Comparison of ENCODE assay signal across 9 cellular contexts in the genomic region with DNA sequence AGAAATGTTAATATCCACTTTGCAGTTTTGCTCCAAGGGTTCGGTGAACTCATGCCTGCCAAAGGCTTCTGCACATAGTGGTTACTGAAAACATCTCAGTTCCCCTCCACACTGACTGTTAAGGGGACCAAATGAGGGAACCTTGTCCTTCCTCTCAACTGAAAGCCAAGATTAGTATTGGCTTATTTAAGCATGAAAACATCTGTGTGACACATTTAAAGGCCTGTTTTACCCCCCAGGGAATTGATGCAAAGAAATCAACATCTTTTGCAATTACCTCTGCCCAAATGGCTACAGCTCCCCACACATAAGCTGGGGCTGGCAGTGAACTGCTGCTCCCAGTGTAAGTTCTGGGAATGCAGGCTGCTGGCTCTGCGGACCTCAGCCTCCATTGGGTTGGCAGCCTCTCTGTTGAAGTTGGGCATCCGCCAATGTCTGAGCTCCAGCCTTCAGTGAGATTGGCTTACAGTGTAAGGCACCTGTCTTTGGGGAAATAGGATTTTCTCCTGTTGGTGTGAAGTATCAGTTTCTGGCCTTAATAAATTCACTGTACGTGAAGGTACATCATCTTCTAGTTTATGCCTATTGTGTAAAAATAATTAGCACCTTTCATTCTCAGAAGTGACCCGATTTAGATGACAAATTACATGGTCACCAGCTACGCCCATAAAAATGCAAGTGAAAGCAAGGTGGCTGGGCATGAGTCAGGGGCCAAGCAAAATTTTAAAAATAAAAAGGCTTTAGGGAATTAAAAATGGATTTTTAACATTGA.
DNase-seq lines count a peak whose midpoint lies in the region; ATAC-seq and TF ChIP-seq lines count a peak whose summit lies in the region.
"Had no signal": no experiment of that assay in that cellular context is flagged by ENCODE, and none has a peak within 500 bp of the region (broad histone marks: within the 10 kb centered on the region; RNA-seq: fewer than 3 reads in every experiment).

No MANE protein-coding gene starts in this region.

- intact Hi-C loops in OCI-LY7 (cut with micrococcal nuclease; ENCODE audit: unreplicated experiment), result loop anchor here (1.0 to 5.0 kb wide), 8 partner anchors 28 to 571 kb away; no protein-coding TSS in a partner anchor

- H3K9me3 Mint-ChIP-seq in activated CD4-positive, alpha-beta memory T cell treated with anti-CD3 and anti-CD28 coated beads, Interleukin-2, amount 10 ng/mL, durations not matched to agents 7 days and 5 days, result no peaks in the 10 kb centered on the region

- H3K36me3 Mint-ChIP-seq in activated CD4-positive, alpha-beta memory T cell treated with anti-CD3 and anti-CD28 coated beads, Interleukin-2, amount 10 ng/mL, durations not matched to agents 7 days and 5 days (ENCODE audit: low read depth), result no peaks in the 10 kb centered on the region

- H3K27ac ChIP-seq in OCI-LY7 (ENCODE audit: low read depth, low read length, poor library complexity, severe bottlenecking), result peak overlapping the region; percentile 99
- H3K27ac ChIP-seq: skin epidermis had no signal

- no peaks in the 10 kb centered on the region for H3K27me3 Mint-ChIP-seq in activated CD4-positive, alpha-beta memory T cell treated with anti-CD3 and anti-CD28 coated beads, Interleukin-2, amount 10 ng/mL, durations not matched to agents 7 days and 5 days

- TF ChIP-seq CTCF in OCI-LY7 (conservative IDR thresholded peaks at IDR 0.05; ENCODE audit: low read length), result peak; percentile 45

- no peaks in the 10 kb centered on the region for H4K20me1 ChIP-seq in OCI-LY7 (ENCODE audit: insufficient read depth, low read length)

- ATAC-seq in GM18505 (IDR thresholded peaks at IDR 0.05; ENCODE audit: unreplicated experiment), result peak; percentile 69
- peak; percentile 60 for ATAC-seq in HG02763 (IDR thresholded peaks at IDR 0.05; ENCODE audit: unreplicated experiment)

- peak; percentile 99 for DNase-seq in OCI-LY7 (ENCODE audit: low spot score)
- DNase-seq in midbrain (lab: John Stamatoyannopoulos, UW), result peak; percentile 43
- no peak for DNase-seq in HCEC 1CT
- no peak for DNase-seq in NCI-H345 (lab: John Stamatoyannopoulos, UW)
- DNase-seq in H4 (ENCODE audit: low spot score), result no peak
- DNase-seq in activated CD4-positive, alpha-beta memory T cell treated with anti-CD3 and anti-CD28 coated beads, Interleukin-2, amount 10 ng/mL, durations not matched to agents 7 days and 5 days, result no peak

- H3K4me3 ChIP-seq in OCI-LY7 (ENCODE audit: low read depth, low read length, poor library complexity, severe bottlenecking), result peak overlapping the region; percentile 53
- H3K4me3 ChIP-seq: skin epidermis had no signal

- H3K9me2 ChIP-seq in OCI-LY7 (ENCODE audit: insufficient read depth, low read length), result no peaks in the 10 kb centered on the region

- CTCF ChIA-PET in OCI-LY7 (lab: Charles Lee; ENCODE audit: unreplicated experiment), result interaction anchor here (0.6 to 2.3 kb wide), 6 partner anchors 11 to 1751 kb away, joined by 3 to 6 read pairs (median 3); no protein-coding TSS in a partner anchor
- CTCF ChIA-PET in activated CD4-positive, alpha-beta memory T cell treated with anti-CD3 and anti-CD28 coated beads, Interleukin-2, amount 10 ng/mL, durations not matched to agents 7 days and 5 days (lab: Charles Lee), result no interaction called here

- H3K4me2 ChIP-seq in OCI-LY7 (ENCODE audit: low read length), result peak overlapping the region; percentile 77

- BruUV-seq in OCI-LY7 (replicated peaks; lab: Mats Ljungman, UMichigan), result no TSS peak

- POLR2A ChIA-PET in OCI-LY7 (lab: Charles Lee), result interaction anchor here (0.8 to 7.3 kb wide), 18 partner anchors 14 to 304 kb away, joined by 3 to 59 read pairs (median 4); no protein-coding TSS in a partner anchor
- POLR2A ChIA-PET in activated CD4-positive, alpha-beta memory T cell treated with anti-CD3 and anti-CD28 coated beads, Interleukin-2, amount 10 ng/mL, durations not matched to agents 7 days and 5 days (lab: Charles Lee), result no interaction called here

- H3K79me2 ChIP-seq in OCI-LY7 (ENCODE audit: insufficient read depth, low read depth, low read length), result no peaks in the 10 kb centered on the region

- H3K4me1 Mint-ChIP-seq in activated CD4-positive, alpha-beta memory T cell treated with anti-CD3 and anti-CD28 coated beads, Interleukin-2, amount 10 ng/mL, durations not matched to agents 7 days and 5 days, result no peaks in the 10 kb centered on the region

- no peak overlapping the region; the same call in 1 of the 2 replicates for H2AFZ ChIP-seq in OCI-LY7 (ENCODE audit: low read length)

- no peak overlapping the region for H3K27ac Mint-ChIP-seq in activated CD4-positive, alpha-beta memory T cell treated with anti-CD3 and anti-CD28 coated beads, Interleukin-2, amount 10 ng/mL, durations not matched to agents 7 days and 5 days

- peaks cover 6% of the 10 kb centered on the region; the same call in 1 of the 2 replicates for H3K9me3 ChIP-seq in OCI-LY7 (ENCODE audit: low read length)

- peaks cover 74% of the 10 kb centered on the region for H3K4me1 ChIP-seq in OCI-LY7 (ENCODE audit: insufficient read depth, low read length, poor library complexity, severe bottlenecking)

- H3K36me3 ChIP-seq in OCI-LY7 (ENCODE audit: insufficient read depth, low read length), result no peaks in the 10 kb centered on the region

- TF ChIP-seq POLR2A in GM18505 (IDR thresholded peaks at IDR 0.05; ENCODE audit: borderline replicate concordance, extremely low read depth, insufficient read depth, insufficient read length), result no peak

- H3K4me3 Mint-ChIP-seq in activated CD4-positive, alpha-beta memory T cell treated with anti-CD3 and anti-CD28 coated beads, Interleukin-2, amount 10 ng/mL, durations not matched to agents 7 days and 5 days, result no peak overlapping the region

Comparison
In these comparisons a context has a peak if more than half of its experiments do, and no peak if none do; other contexts are left out.
1. DNase-seq: peak in OCI-LY7 (single experiment) and midbrain (single experiment); none in HCEC 1CT (single experiment), NCI-H345 (single experiment), H4 (single experiment) and activated CD4-positive, alpha-beta memory T cell treated with anti-CD3 and anti-CD28 coated beads, Interleukin-2, amount 10 ng/mL, durations not matched to agents 7 days and 5 days (single experiment).